In the genomic region with DNA sequence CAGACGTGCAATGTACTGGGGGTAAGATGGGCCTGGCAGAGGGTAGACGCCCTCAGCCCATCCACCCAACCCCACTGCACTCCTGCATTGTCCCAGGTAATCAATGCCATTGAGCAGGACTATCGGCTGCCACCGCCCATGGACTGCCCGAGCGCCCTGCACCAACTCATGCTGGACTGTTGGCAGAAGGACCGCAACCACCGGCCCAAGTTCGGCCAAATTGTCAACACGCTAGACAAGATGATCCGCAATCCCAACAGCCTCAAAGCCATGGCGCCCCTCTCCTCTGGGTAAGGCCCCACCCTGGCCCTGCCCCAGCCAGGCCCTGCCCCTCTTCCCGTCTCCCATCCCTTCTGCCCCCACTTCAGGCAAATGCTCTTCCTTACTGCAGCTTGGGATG, we compare ENCODE assay signal across 22 cellular contexts.
"Had no signal": no experiment of that assay in that cellular context is flagged by ENCODE, and none has a peak within 500 bp of the region (broad histone marks: within the 10 kb centered on the region; RNA-seq: fewer than 3 reads in every experiment).

No MANE protein-coding gene starts in this region.

- H3K9me3 Mint-ChIP-seq: immature natural killer cell; memory B cell; mesothelial cell of epicardium; naive B cell; naive thymus-derived CD4-positive, alpha-beta T cell had no signal

- H3K4me1 Mint-ChIP-seq: immature natural killer cell; memory B cell; mesothelial cell of epicardium; naive B cell; naive thymus-derived CD4-positive, alpha-beta T cell had no signal

- DNase-seq: hippocampal formation; hypothalamus; immature natural killer cell; islet precursor cell; kidney; kidney glomerular epithelial cell; left cardiac atrium; left colon; left lung; left ventricle myocardium inferior; left ventricle myocardium superior; lower lobe of right lung; mammary epithelial cell; mesenchymal stem cell; mesendoderm; midbrain; mucosa of descending colon; naive B cell; naive thymus-derived CD4-positive, alpha-beta T cell had no signal

- ATAC-seq: left cardiac atrium; left colon; left lobe of liver; left lung; left ventricle myocardium superior; lower lobe of right lung; mucosa of descending colon; naive thymus-derived CD4-positive, alpha-beta T cell had no signal

- H3K4me3 Mint-ChIP-seq: immature natural killer cell; memory B cell; mesothelial cell of epicardium; naive B cell; naive thymus-derived CD4-positive, alpha-beta T cell had no signal

- H3K36me3 Mint-ChIP-seq: immature natural killer cell; memory B cell; naive B cell; naive thymus-derived CD4-positive, alpha-beta T cell had no signal

- H3K27ac Mint-ChIP-seq: immature natural killer cell; memory B cell; mesothelial cell of epicardium; naive B cell; naive thymus-derived CD4-positive, alpha-beta T cell had no signal
